8 cellular contexts compared by ENCODE assay signal in genomic region chr14:86038401-86038985, GRCh38.
DNase-seq lines count a peak whose midpoint lies in the region; ATAC-seq and TF ChIP-seq lines count a peak whose summit lies in the region.

No MANE protein-coding gene starts in this region.

- H3K36me3 ChIP-seq in CD8-positive, alpha-beta T cell (ENCODE audit: insufficient read depth, low read length) = no peaks in the 10 kb centered on the region
- H3K36me3 ChIP-seq in OCI-LY7 (ENCODE audit: insufficient read depth, low read length) = no peaks in the 10 kb centered on the region

- ATAC-seq in CD8-positive, alpha-beta T cell = peak; percentile 34
- ATAC-seq in GM19351 (IDR thresholded peaks at IDR 0.05; ENCODE audit: unreplicated experiment) (peak; percentile 90), HG03439 (IDR thresholded peaks at IDR 0.05; ENCODE audit: unreplicated experiment) (peak; percentile 59)
- ATAC-seq in activated naive CD8-positive, alpha-beta T cell treated with anti-CD3 and anti-CD28 coated beads, Interleukin-2, amount 10 ng/mL, durations not matched to agents 7 days and 5 days (ENCODE audit: low read depth) = peak; percentile 70

- no TSS peak for BruUV-seq in OCI-LY7 (replicated peaks; lab: Mats Ljungman, UMichigan)

- H3K4me3 Mint-ChIP-seq in CD8-positive, alpha-beta T cell = no peak overlapping the region
- no peak overlapping the region for H3K4me3 Mint-ChIP-seq in activated naive CD8-positive, alpha-beta T cell treated with anti-CD3 and anti-CD28 coated beads, Interleukin-2, amount 10 ng/mL, durations not matched to agents 7 days and 5 days

- no peaks in the 10 kb centered on the region for H3K4me1 Mint-ChIP-seq in CD8-positive, alpha-beta T cell (ENCODE audit: low read depth)
- H3K4me1 Mint-ChIP-seq in activated naive CD8-positive, alpha-beta T cell treated with anti-CD3 and anti-CD28 coated beads, Interleukin-2, amount 10 ng/mL, durations not matched to agents 7 days and 5 days = no peaks in the 10 kb centered on the region

- CTCF ChIA-PET in CD8-positive, alpha-beta T cell (lab: Charles Lee) = interaction anchor here (0.6 to 1.1 kb wide), 4 partner anchors 9 to 11 kb away, joined by 3 read pairs; no protein-coding TSS in a partner anchor
- CTCF ChIA-PET in OCI-LY7 (lab: Charles Lee; ENCODE audit: unreplicated experiment) = no interaction called here

- intact Hi-C loops in CD8-positive, alpha-beta T cell (cut with DNase I, micrococcal nuclease) = loop anchor here (10.0 kb wide), 2 partner anchors 174 to 184 kb away; no protein-coding TSS in a partner anchor
- intact Hi-C loops in OCI-LY7 (cut with micrococcal nuclease; ENCODE audit: unreplicated experiment) = no loop called here

- no peak overlapping the region for H2AFZ ChIP-seq in OCI-LY7 (ENCODE audit: low read length)

- peak in 6 of 7 experiments; percentile 6 to 57 (median 22) for DNase-seq in CD8-positive, alpha-beta T cell
- DNase-seq in OCI-LY7 (ENCODE audit: low spot score) (peak; percentile 43), iPS-NIHi11 (ENCODE audit: low spot score) (peak; percentile 61), occipital lobe (lab: John Stamatoyannopoulos, UW) (no peak)
- peak; percentile 41 for DNase-seq in activated naive CD8-positive, alpha-beta T cell treated with anti-CD3 and anti-CD28 coated beads, Interleukin-2, amount 10 ng/mL, durations not matched to agents 7 days and 5 days
- peak in 2 of 3 donors; percentile 10 to 15 for DNase-seq in stimulated activated CD4-positive, alpha-beta T cell treated with anti-CD3 and anti-CD28 coated beads, TNF-alpha, amount 100 ng/mL, for 48 hours (ENCODE audit: low read depth in 3 of 3)

- H3K9me2 ChIP-seq in OCI-LY7 (ENCODE audit: insufficient read depth, low read length) = no peaks in the 10 kb centered on the region

- H3K27me3 Mint-ChIP-seq in CD8-positive, alpha-beta T cell (ENCODE audit: low read depth) = no peaks in the 10 kb centered on the region
- H3K27me3 Mint-ChIP-seq in activated naive CD8-positive, alpha-beta T cell treated with anti-CD3 and anti-CD28 coated beads, Interleukin-2, amount 10 ng/mL, durations not matched to agents 7 days and 5 days = no peaks in the 10 kb centered on the region

- H3K27ac ChIP-seq in CD8-positive, alpha-beta T cell (ENCODE audit: low read depth, low read length) = no peak overlapping the region
- H3K27ac ChIP-seq in OCI-LY7 (ENCODE audit: low read depth, low read length, poor library complexity, severe bottlenecking) = no peak overlapping the region

- no peaks in the 10 kb centered on the region for H3K9me3 ChIP-seq in CD8-positive, alpha-beta T cell (ENCODE audit: low read length)
- H3K9me3 ChIP-seq in OCI-LY7 (ENCODE audit: low read length) = no peaks in the 10 kb centered on the region

- no peaks in the 10 kb centered on the region for H3K27me3 ChIP-seq in CD8-positive, alpha-beta T cell (ENCODE audit: insufficient read depth, low read length)

- POLR2A ChIA-PET in CD8-positive, alpha-beta T cell (lab: Charles Lee) = no interaction called here
- POLR2A ChIA-PET in OCI-LY7 (lab: Charles Lee) = no interaction called here
- POLR2A ChIA-PET in activated naive CD8-positive, alpha-beta T cell treated with anti-CD3 and anti-CD28 coated beads, Interleukin-2, amount 10 ng/mL, durations not matched to agents 7 days and 5 days (lab: Charles Lee) = no interaction called here

- H3K79me2 ChIP-seq in OCI-LY7 (ENCODE audit: insufficient read depth, low read depth, low read length) = no peaks in the 10 kb centered on the region

- H3K36me3 Mint-ChIP-seq in CD8-positive, alpha-beta T cell = peaks cover 12% of the 10 kb centered on the region
- no peaks in the 10 kb centered on the region for H3K36me3 Mint-ChIP-seq in activated naive CD8-positive, alpha-beta T cell treated with anti-CD3 and anti-CD28 coated beads, Interleukin-2, amount 10 ng/mL, durations not matched to agents 7 days and 5 days

- H3K4me1 ChIP-seq in CD8-positive, alpha-beta T cell (ENCODE audit: insufficient read depth, low read length) = no peaks in the 10 kb centered on the region
- no peaks in the 10 kb centered on the region for H3K4me1 ChIP-seq in OCI-LY7 (ENCODE audit: insufficient read depth, low read length, poor library complexity, severe bottlenecking)

- H3K4me3 ChIP-seq in CD8-positive, alpha-beta T cell (ENCODE audit: low read depth, low read length) = no peak overlapping the region
- H3K4me3 ChIP-seq in OCI-LY7 (ENCODE audit: low read depth, low read length, poor library complexity, severe bottlenecking) = no peak overlapping the region

- no peaks in the 10 kb centered on the region for H4K20me1 ChIP-seq in OCI-LY7 (ENCODE audit: insufficient read depth, low read length)

- H3K4me2 ChIP-seq in OCI-LY7 (ENCODE audit: low read length) = no peak overlapping the region

- H3K9me3 Mint-ChIP-seq in CD8-positive, alpha-beta T cell = peaks cover 2% of the 10 kb centered on the region
- H3K9me3 Mint-ChIP-seq in activated naive CD8-positive, alpha-beta T cell treated with anti-CD3 and anti-CD28 coated beads, Interleukin-2, amount 10 ng/mL, durations not matched to agents 7 days and 5 days = peaks cover 2% of the 10 kb centered on the region

- H3K27ac Mint-ChIP-seq in CD8-positive, alpha-beta T cell = no peak overlapping the region
- no peak overlapping the region for H3K27ac Mint-ChIP-seq in activated naive CD8-positive, alpha-beta T cell treated with anti-CD3 and anti-CD28 coated beads, Interleukin-2, amount 10 ng/mL, durations not matched to agents 7 days and 5 days

- peak; percentile 46 for TF ChIP-seq CTCF in CD8-positive, alpha-beta T cell (IDR thresholded peaks at IDR 0.05)
- TF ChIP-seq CTCF in OCI-LY7 (conservative IDR thresholded peaks at IDR 0.05; ENCODE audit: low read length) = peak; percentile 83

Comparison
In these comparisons a context has a peak if more than half of its experiments do, and no peak if none do; other contexts are left out.
1. ATAC-seq: peak in every context shown above with its lines; median percentile 90 in GM19351; 70 in activated naive CD8-positive, alpha-beta T cell treated with anti-CD3 and anti-CD28 coated beads, Interleukin-2, amount 10 ng/mL, durations not matched to agents 7 days and 5 days; 59 in HG03439; 34 in CD8-positive, alpha-beta T cell.